In genomic region chr4:156595041-156595440, GRCh38 we compare ENCODE assay signal across 14 cellular contexts.
"Had no signal": no experiment of that assay in that cellular context is flagged by ENCODE, and none has a peak within 500 bp of the region (broad histone marks: within the 10 kb centered on the region; RNA-seq: fewer than 3 reads in every experiment).

No MANE protein-coding gene starts in this region.

- DNase-seq: activated CD4-positive, alpha-beta T cell treated with anti-CD3 and anti-CD28 coated beads, Interleukin-2, amount 50 U/mL, for 1 hour; activated naive CD8-positive, alpha-beta T cell treated with anti-CD3 and anti-CD28 coated beads, Interleukin-2, amount 10 ng/mL, durations not matched to agents 7 days and 5 days; naive thymus-derived CD4-positive, alpha-beta T cell; stimulated activated CD4-positive, alpha-beta T cell treated with anti-CD3 and anti-CD28 coated beads, Interleukin-4, amount 100 ng/mL, for 24 hours; stimulated activated naive CD4-positive, alpha-beta T cell had no signal

- H3K27ac ChIP-seq: ascending aorta, colonic mucosa, heart left ventricle, tibial nerve, vagina had no signal

- FAIRE-seq: frontal cortex had no signal

- H3K4me1 ChIP-seq: colonic mucosa had no signal

- ATAC-seq: activated CD4-positive, CD25-positive, alpha-beta regulatory T cell treated with anti-CD3 and anti-CD28 coated beads, Interleukin-2, amount 50 U/mL, for 24 hours; heart left ventricle; left colon; naive thymus-derived CD4-positive, alpha-beta T cell had no signal

- H3K27me3 ChIP-seq: ascending aorta, colonic mucosa, heart left ventricle, tibial nerve, vagina had no signal

- H3K4me3 ChIP-seq: ascending aorta, colonic mucosa, heart left ventricle, lung, tibial nerve, vagina had no signal

- H3K36me3 ChIP-seq: ascending aorta, colonic mucosa, heart left ventricle, tibial nerve, vagina had no signal

- H3K9me3 ChIP-seq: ascending aorta, colonic mucosa, heart left ventricle, tibial nerve, vagina had no signal
